15 cellular contexts compared by ENCODE assay signal in the genomic region with DNA sequence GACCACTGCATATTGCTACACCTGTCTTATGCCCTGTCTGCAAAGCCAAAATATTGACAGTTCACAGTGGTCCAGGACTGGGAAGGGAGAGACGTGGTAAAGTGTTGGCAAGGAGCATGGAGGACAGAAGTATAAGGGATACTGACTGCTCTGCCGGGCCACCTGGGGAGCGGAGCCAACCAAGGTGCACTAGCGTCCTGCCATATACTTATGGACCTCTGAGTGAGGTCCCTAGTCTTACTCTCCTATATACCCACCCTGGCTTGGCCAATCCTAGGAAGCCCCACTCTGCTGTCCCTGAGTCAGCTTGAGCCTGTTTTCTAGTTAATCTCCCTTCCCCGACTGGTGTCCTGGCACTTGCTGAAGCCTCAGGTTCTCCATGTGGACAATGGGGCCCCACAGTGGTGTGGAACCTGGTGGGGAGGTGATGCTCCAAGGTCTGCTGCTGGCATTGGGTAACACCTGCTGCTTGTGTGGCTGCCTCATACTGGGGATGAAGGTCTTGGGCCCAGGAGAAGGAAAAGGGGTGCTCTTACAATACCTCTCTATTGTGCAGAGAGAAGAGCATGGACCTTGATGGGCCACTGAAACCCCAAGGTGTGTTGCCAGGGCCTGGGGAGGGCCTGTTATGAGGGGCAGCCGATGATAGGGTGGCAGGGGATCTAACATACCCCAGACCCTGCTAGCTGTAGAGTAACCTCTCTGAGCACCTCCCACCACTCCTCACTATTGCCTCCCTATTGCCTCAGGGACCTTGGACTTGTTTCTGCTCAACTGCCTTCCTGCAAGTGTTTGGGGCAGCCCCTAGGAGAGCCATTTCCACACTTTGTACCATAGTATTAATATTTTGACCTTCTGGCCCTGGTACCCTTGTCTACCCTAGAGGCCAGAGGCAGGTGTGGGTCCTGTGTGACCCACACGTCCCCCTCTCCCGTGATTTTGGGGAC. TPM values are rescaled to one million over a fixed set of nuclear protein-coding genes. Genes with fewer than 3 reads are reported as not detected.
DNase-seq lines count a peak whose midpoint lies in the region; ATAC-seq and TF ChIP-seq lines count a peak whose summit lies in the region.
"Had no signal": no experiment of that assay in that cellular context is flagged by ENCODE, and none has a peak within 500 bp of the region (broad histone marks: within the 10 kb centered on the region; RNA-seq: fewer than 3 reads in every experiment).

No MANE protein-coding gene starts in this region.

- H3K9ac ChIP-seq in H9 (ENCODE audit: extremely low read depth, insufficient read length, low read length) (no peak overlapping the region), mesendoderm (ENCODE audit: low read length) (peak overlapping the region; percentile 70)

- no peak overlapping the region for H3K4ac ChIP-seq in H9 (ENCODE audit: low read depth, low read length)
- no peak overlapping the region for H3K4ac ChIP-seq in mesendoderm (ENCODE audit: low read depth, low read length)

- no peaks in the 10 kb centered on the region for H3K36me3 Mint-ChIP-seq in CD8-positive, alpha-beta T cell
- no peaks in the 10 kb centered on the region for H3K36me3 Mint-ChIP-seq in H9 (ENCODE audit: insufficient read depth in 1 of 3, low read depth in 3 of 3)
- no peaks in the 10 kb centered on the region for H3K36me3 Mint-ChIP-seq in activated T-helper 17 cell treated with anti-CD3 and anti-CD28 coated beads, Interleukin-2, amount 50 U/mL, for 72 hours (ENCODE audit: low read depth)

- intact Hi-C loops in CD8-positive, alpha-beta T cell (cut with DNase I, micrococcal nuclease) = no loop called here

- H4K5ac ChIP-seq in H9 (ENCODE audit: insufficient read length, low read depth, low read length) (no peak overlapping the region), mesendoderm (ENCODE audit: low read length) (no peak overlapping the region)

- no peak overlapping the region for H2BK12ac ChIP-seq in H9 (ENCODE audit: insufficient read length, low read depth, low read length)

- H2BK20ac ChIP-seq in H9 (ENCODE audit: low read depth, low read length, poor library complexity, severe bottlenecking) = no peak overlapping the region

- TF ChIP-seq CTCF in CD8-positive, alpha-beta T cell (IDR thresholded peaks at IDR 0.05) = no peak
- TF ChIP-seq CTCF in H9 (conservative IDR thresholded peaks at IDR 0.05) = no peak

- no peaks in the 10 kb centered on the region for H4K20me1 ChIP-seq in H9 (ENCODE audit: control insufficient read depth, insufficient read depth, insufficient read length)

- H3K79me2 ChIP-seq in H9 (ENCODE audit: insufficient read depth, low read length) (no peaks in the 10 kb centered on the region), mesendoderm (ENCODE audit: control insufficient read depth, insufficient read depth, low read length) (no peaks in the 10 kb centered on the region)

- H3K23me2 ChIP-seq in H9 (ENCODE audit: insufficient read length, low read depth, low read length, poor library complexity, severe bottlenecking) = peaks cover 2% of the 10 kb centered on the region

- H2BK5ac ChIP-seq in H9 (ENCODE audit: insufficient read length, low read length) = no peak overlapping the region
- no peak overlapping the region for H2BK5ac ChIP-seq in mesendoderm (ENCODE audit: low read length)

- peaks cover 13% of the 10 kb centered on the region for H3K4me1 ChIP-seq in CD8-positive, alpha-beta T cell (ENCODE audit: insufficient read depth, low read length)
- no peaks in the 10 kb centered on the region; the same call in 1 of the 2 replicates for H3K4me1 ChIP-seq in H9 (ENCODE audit: insufficient read depth, low read length)
- H3K4me1 ChIP-seq in mesendoderm (ENCODE audit: control insufficient read depth, low read depth, low read length) = no peaks in the 10 kb centered on the region

- ATAC-seq in CD8-positive, alpha-beta T cell = no peak
- no peak for ATAC-seq in activated T-helper 17 cell treated with anti-CD3 and anti-CD28 coated beads, Interleukin-2, amount 50 U/mL, for 72 hours (replicated peaks)
- ATAC-seq in HG03175 (IDR thresholded peaks at IDR 0.05; ENCODE audit: unreplicated experiment) = no peak
- ATAC-seq in GM18867 (IDR thresholded peaks at IDR 0.05; ENCODE audit: unreplicated experiment) = no peak

- H3T11ph ChIP-seq in H9 (ENCODE audit: low read length) = no peak overlapping the region

- no peak overlapping the region for H3K14ac ChIP-seq in H9 (ENCODE audit: insufficient read depth, low read length)

- no peak overlapping the region for H2AFZ ChIP-seq in H9 (ENCODE audit: low read length)

- no peaks in the 10 kb centered on the region for H3K27me3 ChIP-seq in CD8-positive, alpha-beta T cell (ENCODE audit: insufficient read depth, low read length)
- no peaks in the 10 kb centered on the region; the same call in 1 of the 2 replicates for H3K27me3 ChIP-seq in H9 (ENCODE audit: insufficient read depth, low read length)
- H3K27me3 ChIP-seq in mesendoderm (ENCODE audit: insufficient read depth, low read length, poor library complexity) = no peaks in the 10 kb centered on the region

- no peak overlapping the region for H3K56ac ChIP-seq in H9 (ENCODE audit: insufficient read length, low read depth, low read length)
- peak overlapping the region; percentile 72 for H3K56ac ChIP-seq in mesendoderm (ENCODE audit: low read length)

- H3K27ac Mint-ChIP-seq in CD8-positive, alpha-beta T cell = no peak overlapping the region
- peak overlapping the region in 2 of 3 experiments; percentile 99 to 100; a peak in 1 of 7 replicates for H3K27ac Mint-ChIP-seq in H9
- no peak overlapping the region for H3K27ac Mint-ChIP-seq in activated T-helper 17 cell treated with anti-CD3 and anti-CD28 coated beads, Interleukin-2, amount 50 U/mL, for 72 hours

- no peak overlapping the region for H3K27ac ChIP-seq in CD8-positive, alpha-beta T cell (ENCODE audit: low read depth, low read length)
- H3K27ac ChIP-seq in H9 (ENCODE audit: insufficient read length, low read depth, low read length) = no peak overlapping the region
- no peak overlapping the region for H3K27ac ChIP-seq in mesendoderm (ENCODE audit: low read depth, low read length)
- H3K27ac ChIP-seq: tibial nerve had no signal

- no peak overlapping the region for H3K4me3 ChIP-seq in CD8-positive, alpha-beta T cell (ENCODE audit: low read depth, low read length)
- no peak overlapping the region for H3K4me3 ChIP-seq in mesendoderm (ENCODE audit: low read length)

- POLR2A ChIA-PET in CD8-positive, alpha-beta T cell (lab: Charles Lee) = interaction anchor here (1.0 to 1.9 kb wide), 2 partner anchors 17 to 38 kb away, joined by 6 read pairs; partner anchors contain the start of gene ZBTB45

- no peak overlapping the region for H2AK5ac ChIP-seq in H9 (ENCODE audit: insufficient read length, low read length)
- H2AK5ac ChIP-seq in mesendoderm (ENCODE audit: low read length) = no peak overlapping the region

- DNase-seq in CD8-positive, alpha-beta T cell = no peak
- no peak for DNase-seq in H9
- DNase-seq in mesendoderm = no peak
- DNase-seq in NCI-H510A (lab: John Stamatoyannopoulos, UW) = no peak
- DNase-seq: aorta, DMS153, KBM-7, NCI-H2171 treated with DMSO at 0.1 percent for 48 hours, NCI-H82, RPMI8226, small intestine had no signal

- H4K91ac ChIP-seq in H9 (ENCODE audit: insufficient read length, low read depth, low read length) = no peak overlapping the region

- CTCF ChIA-PET in CD8-positive, alpha-beta T cell (lab: Charles Lee) = no interaction called here

- H3K18ac ChIP-seq in H9 (ENCODE audit: insufficient read length, low read depth, low read length) (peak overlapping the region; percentile 1), mesendoderm (ENCODE audit: low read length) (no peak overlapping the region)

- H4K8ac ChIP-seq in H9 (replicated peaks; ENCODE audit: insufficient read length, low read depth, low read length) (no peak overlapping the region), mesendoderm (ENCODE audit: low read depth, low read length) (no peak overlapping the region)

- H3K79me1 ChIP-seq in H9 (ENCODE audit: insufficient read depth, low read depth, low read length, poor library complexity, severe bottlenecking) (no peaks in the 10 kb centered on the region), mesendoderm (ENCODE audit: low read length) (no peaks in the 10 kb centered on the region)

- H3K4me1 Mint-ChIP-seq in CD8-positive, alpha-beta T cell (ENCODE audit: low read depth) = peaks cover 7% of the 10 kb centered on the region
- peaks cover 3 to 9% of the 10 kb centered on the region in 2 experiments for H3K4me1 Mint-ChIP-seq in H9
- peaks cover 5% of the 10 kb centered on the region for H3K4me1 Mint-ChIP-seq in activated T-helper 17 cell treated with anti-CD3 and anti-CD28 coated beads, Interleukin-2, amount 50 U/mL, for 72 hours

- no peaks in the 10 kb centered on the region for H3K9me3 Mint-ChIP-seq in CD8-positive, alpha-beta T cell
- H3K9me3 Mint-ChIP-seq in H9 = no peaks in the 10 kb centered on the region
- H3K9me3 Mint-ChIP-seq in activated T-helper 17 cell treated with anti-CD3 and anti-CD28 coated beads, Interleukin-2, amount 50 U/mL, for 72 hours = no peaks in the 10 kb centered on the region

- no peak overlapping the region for H3K4me2 ChIP-seq in H9 (ENCODE audit: insufficient read depth, insufficient read length, low read length)
- H3K4me2 ChIP-seq in mesendoderm (ENCODE audit: low read length) = no peak overlapping the region

- H3K27me3 Mint-ChIP-seq in CD8-positive, alpha-beta T cell (ENCODE audit: low read depth) = peaks cover 10% of the 10 kb centered on the region
- H3K27me3 Mint-ChIP-seq in H9 (ENCODE audit: low read depth) = peaks cover 28% of the 10 kb centered on the region
- no peaks in the 10 kb centered on the region for H3K27me3 Mint-ChIP-seq in activated T-helper 17 cell treated with anti-CD3 and anti-CD28 coated beads, Interleukin-2, amount 50 U/mL, for 72 hours

- no CpG with 5 or more reads among the region's 8 CpGs for WGBS in H9 (ENCODE audit: extremely low coverage, insufficient read length, low lambda C conversion rate)
- WGBS in mesendoderm (ENCODE audit: extremely low coverage, insufficient coverage, low lambda C conversion rate) = no CpG with 5 or more reads among the region's 8 CpGs

- H3K23ac ChIP-seq in H9 (ENCODE audit: insufficient read length, low read depth, low read length) = no peak overlapping the region
- H3K23ac ChIP-seq in mesendoderm (ENCODE audit: low read length) = no peak overlapping the region

- H2BK120ac ChIP-seq in H9 (ENCODE audit: low read depth, low read length, poor library complexity, severe bottlenecking) (no peak overlapping the region), mesendoderm (ENCODE audit: low read depth, low read length) (no peak overlapping the region)

- no peaks in the 10 kb centered on the region for H3K9me3 ChIP-seq in CD8-positive, alpha-beta T cell (ENCODE audit: low read length)
- H3K9me3 ChIP-seq in H9 (ENCODE audit: control insufficient read depth, low read depth, low read length) = no peaks in the 10 kb centered on the region
- H3K9me3 ChIP-seq: tibial nerve had no signal

- no peak overlapping the region for H2BK15ac ChIP-seq in H9 (ENCODE audit: low read depth, low read length)
- no peak overlapping the region for H2BK15ac ChIP-seq in mesendoderm (replicated peaks; ENCODE audit: low read depth)

- peak overlapping the region; percentile 22 for H3K4me3 Mint-ChIP-seq in CD8-positive, alpha-beta T cell
- H3K4me3 Mint-ChIP-seq in H9 = peak overlapping the region in 1 of 2 experiments; percentile 76; a peak in 2 of 5 replicates
- H3K4me3 Mint-ChIP-seq in activated T-helper 17 cell treated with anti-CD3 and anti-CD28 coated beads, Interleukin-2, amount 50 U/mL, for 72 hours = peak overlapping the region; percentile 79

- no peaks in the 10 kb centered on the region for H3K36me3 ChIP-seq in CD8-positive, alpha-beta T cell (ENCODE audit: insufficient read depth, low read length)
- H3K36me3 ChIP-seq in mesendoderm (ENCODE audit: control insufficient read depth, insufficient read depth, low read length) = no peaks in the 10 kb centered on the region
- H3K36me3 ChIP-seq: tibial nerve had no signal

RNA-seq across cellular contexts. Expression of gene TRIM28, which starts 6.7 kb away (rescaled TPM):
- 100 to 1,000 TPM; 525 to 549 TPM for total RNA-seq in CD8-positive, alpha-beta T cell
- 1,058 and 1,084 TPM in 2 replicates for total RNA-seq in H9 (2021)
- 100 to 1,000 TPM; 336 to 455 TPM for total RNA-seq in activated T-helper 17 cell treated with anti-CD3 and anti-CD28 coated beads, Interleukin-2, amount 50 U/mL, for 72 hours
- polyA plus RNA-seq in mesendoderm (2013, experiment 1 of 2) = 1,044 TPM
- polyA plus RNA-seq in mesendoderm (2013, experiment 2 of 2) = 1,033 TPM

RNA-seq across cellular contexts. Expression of gene ZBTB45, which starts 17.5 kb away (rescaled TPM):
- 1 to 10 TPM; 4.8 to 5.6 TPM for total RNA-seq in CD8-positive, alpha-beta T cell
- 18.7 and 18.8 TPM in 2 replicates for total RNA-seq in H9 (2021)
- 10 to 100 TPM; 11.0 to 14.3 TPM for total RNA-seq in activated T-helper 17 cell treated with anti-CD3 and anti-CD28 coated beads, Interleukin-2, amount 50 U/mL, for 72 hours
- 13.0 TPM for polyA plus RNA-seq in mesendoderm (2013, experiment 1 of 2)
- polyA plus RNA-seq in mesendoderm (2013, experiment 2 of 2) = 12.6 TPM

RNA-seq across cellular contexts. Expression of gene CHMP2A, which starts 17.8 kb away (rescaled TPM):
- 10 to 100 TPM; 41.5 to 51.7 TPM for total RNA-seq in CD8-positive, alpha-beta T cell
- total RNA-seq in H9 (2021) = 105 and 109 TPM in 2 replicates
- 10 to 100 TPM; 79.0 to 95.8 TPM for total RNA-seq in activated T-helper 17 cell treated with anti-CD3 and anti-CD28 coated beads, Interleukin-2, amount 50 U/mL, for 72 hours
- polyA plus RNA-seq in mesendoderm (2013, experiment 1 of 2) = 60.0 TPM
- 58.5 TPM for polyA plus RNA-seq in mesendoderm (2013, experiment 2 of 2)

RNA-seq across cellular contexts. Expression of gene UBE2M, which starts 21.3 kb away (rescaled TPM):
- total RNA-seq in CD8-positive, alpha-beta T cell = 10 to 100 TPM; 26.9 to 29.5 TPM
- total RNA-seq in H9 (2021) = 127 and 136 TPM in 2 replicates
- total RNA-seq in activated T-helper 17 cell treated with anti-CD3 and anti-CD28 coated beads, Interleukin-2, amount 50 U/mL, for 72 hours = 100 to 1,000 TPM; 102 to 141 TPM
- polyA plus RNA-seq in mesendoderm (2013, experiment 1 of 2) = 86.4 TPM
- 88.0 TPM for polyA plus RNA-seq in mesendoderm (2013, experiment 2 of 2)

RNA-seq across cellular contexts. Expression of gene SLC27A5, which starts 25.3 kb away (rescaled TPM):
- 1 to 10 TPM; 5.5 to 7.9 TPM for total RNA-seq in CD8-positive, alpha-beta T cell
- 16.7 and 17.1 TPM in 2 replicates for total RNA-seq in H9 (2021)
- 10 to 100 TPM; 14.4 to 15.6 TPM for total RNA-seq in activated T-helper 17 cell treated with anti-CD3 and anti-CD28 coated beads, Interleukin-2, amount 50 U/mL, for 72 hours
- polyA plus RNA-seq in mesendoderm (2013, experiment 1 of 2) = 18.3 TPM
- 16.9 TPM for polyA plus RNA-seq in mesendoderm (2013, experiment 2 of 2)

Comparison
In these comparisons a context has a peak if more than half of its experiments do, and no peak if none do; other contexts are left out.
1. H3K27ac Mint-ChIP-seq: peak in H9 (2 of 3); none in CD8-positive, alpha-beta T cell (single experiment) and activated T-helper 17 cell treated with anti-CD3 and anti-CD28 coated beads, Interleukin-2, amount 50 U/mL, for 72 hours (single experiment).